ENCODE assay signal across 20 cellular contexts in the genomic region with DNA sequence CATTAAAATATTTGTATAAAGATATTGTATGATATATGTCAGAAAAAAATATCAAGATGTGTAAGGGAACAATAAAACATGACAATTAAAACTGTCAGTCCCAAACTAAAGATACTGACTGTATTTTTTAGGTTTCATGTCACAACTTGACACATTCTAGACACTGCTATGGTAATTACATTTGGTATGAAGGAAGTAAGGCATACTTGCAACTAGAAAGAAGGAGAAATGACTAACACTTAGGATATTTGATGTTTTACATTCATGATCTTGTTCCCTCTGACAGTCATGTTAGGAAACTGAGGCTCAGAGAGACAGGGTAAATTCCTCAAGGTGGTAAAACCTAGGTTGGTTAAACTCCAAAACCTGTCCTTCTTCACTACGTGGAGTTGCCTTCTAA.
"Had no signal": no experiment of that assay in that cellular context is flagged by ENCODE, and none has a peak within 500 bp of the region (broad histone marks: within the 10 kb centered on the region; RNA-seq: fewer than 3 reads in every experiment).

No MANE protein-coding gene starts in this region.

- H3K27ac ChIP-seq: adrenal gland, heart right ventricle, left ventricle myocardium inferior, neutrophil, right atrium auricular region, thoracic aorta, upper lobe of right lung had no signal

- ATAC-seq: gastroesophageal sphincter; heart right ventricle; naive thymus-derived CD8-positive, alpha-beta T cell; T-helper 17 cell; upper lobe of right lung; WTC11 had no signal

- H3K27me3 Mint-ChIP-seq: stimulated activated naive CD8-positive, alpha-beta T cell treated with anti-CD3 and anti-CD28 coated beads, Interleukin-15, Interleukin-2, amounts not matched to agents 100 ng/mL and 50 ng/mL, for 24 hours had no signal

- DNase-seq: activated CD4-positive, alpha-beta memory T cell treated with anti-CD3 and anti-CD28 coated beads, Interleukin-2, amount 10 ng/mL, durations not matched to agents 7 days and 5 days; activated CD4-positive, alpha-beta T cell treated with anti-CD3 and anti-CD28 coated beads for 4 hours; activated naive CD4-positive, alpha-beta T cell treated with anti-CD3 and anti-CD28 coated beads, Interleukin-2, amount 50 U/mL, for 16 hours; activated T-cell treated with anti-CD3 and anti-CD28 coated beads, Interleukin-2, amount 50 U/mL, for 24 hours; adrenal gland; cortex of kidney; effector CD8-positive, alpha-beta T cell; heart right ventricle; left ventricle myocardium inferior; naive thymus-derived CD8-positive, alpha-beta T cell; posterior cingulate gyrus; T-helper 17 cell; upper lobe of right lung had no signal

- H3K4me1 ChIP-seq: adrenal gland, right atrium auricular region, upper lobe of right lung had no signal

- H3K9me3 ChIP-seq: adrenal gland, gastroesophageal sphincter, heart right ventricle, left ventricle myocardium inferior, neutrophil, right atrium auricular region, thoracic aorta, upper lobe of right lung had no signal

- H3K4me3 Mint-ChIP-seq: activated CD4-positive, alpha-beta memory T cell treated with anti-CD3 and anti-CD28 coated beads, Interleukin-2, amount 10 ng/mL, durations not matched to agents 7 days and 5 days; activated T-cell treated with anti-CD3 and anti-CD28 coated beads, Interleukin-2, amount 50 U/mL, for 24 hours; memory B cell; naive thymus-derived CD8-positive, alpha-beta T cell; stimulated activated naive CD8-positive, alpha-beta T cell treated with anti-CD3 and anti-CD28 coated beads, Interleukin-15, Interleukin-2, amounts not matched to agents 100 ng/mL and 50 ng/mL, for 24 hours; T-helper 17 cell; WTC11 had no signal

- H3K4me3 ChIP-seq: adrenal gland, gastroesophageal sphincter, heart right ventricle, left ventricle myocardium inferior, right atrium auricular region, thoracic aorta, upper lobe of right lung had no signal

- H3K27ac Mint-ChIP-seq: activated CD4-positive, alpha-beta memory T cell treated with anti-CD3 and anti-CD28 coated beads, Interleukin-2, amount 10 ng/mL, durations not matched to agents 7 days and 5 days; activated T-cell treated with anti-CD3 and anti-CD28 coated beads, Interleukin-2, amount 50 U/mL, for 24 hours; memory B cell; naive thymus-derived CD8-positive, alpha-beta T cell; stimulated activated naive CD8-positive, alpha-beta T cell treated with anti-CD3 and anti-CD28 coated beads, Interleukin-15, Interleukin-2, amounts not matched to agents 100 ng/mL and 50 ng/mL, for 24 hours; T-helper 17 cell; WTC11 had no signal

- H3K4me1 Mint-ChIP-seq: activated CD4-positive, alpha-beta memory T cell treated with anti-CD3 and anti-CD28 coated beads, Interleukin-2, amount 10 ng/mL, durations not matched to agents 7 days and 5 days; memory B cell; naive thymus-derived CD8-positive, alpha-beta T cell had no signal

- H3K9me3 Mint-ChIP-seq: activated CD4-positive, alpha-beta memory T cell treated with anti-CD3 and anti-CD28 coated beads, Interleukin-2, amount 10 ng/mL, durations not matched to agents 7 days and 5 days; activated T-cell treated with anti-CD3 and anti-CD28 coated beads, Interleukin-2, amount 50 U/mL, for 24 hours; memory B cell; naive thymus-derived CD8-positive, alpha-beta T cell; stimulated activated naive CD8-positive, alpha-beta T cell treated with anti-CD3 and anti-CD28 coated beads, Interleukin-15, Interleukin-2, amounts not matched to agents 100 ng/mL and 50 ng/mL, for 24 hours; WTC11 had no signal

- H3K36me3 Mint-ChIP-seq: memory B cell; naive thymus-derived CD8-positive, alpha-beta T cell; WTC11 had no signal
